Comparison of ENCODE assay signal across 21 cellular contexts in the genomic region with DNA sequence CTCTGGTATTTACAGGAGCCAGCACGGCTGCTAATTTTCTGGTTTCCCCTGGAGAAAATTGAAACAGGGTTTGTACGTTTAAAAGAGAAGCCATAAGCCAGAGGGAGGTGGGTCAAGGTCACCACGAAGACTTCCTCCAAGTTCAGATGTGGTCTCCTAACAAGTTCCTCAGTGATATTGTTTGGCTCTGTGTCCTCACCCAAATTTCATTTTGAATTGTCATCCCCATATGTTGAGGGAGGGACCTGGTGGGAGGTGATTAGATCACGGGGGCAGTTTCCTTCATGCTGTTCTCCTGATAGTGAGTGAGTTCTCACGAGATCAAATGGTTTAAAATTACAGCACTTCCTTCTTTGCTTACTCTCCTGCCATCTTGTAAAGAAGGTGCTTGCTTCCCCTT.
"Had no signal": no experiment of that assay in that cellular context is flagged by ENCODE, and none has a peak within 500 bp of the region (broad histone marks: within the 10 kb centered on the region; RNA-seq: fewer than 3 reads in every experiment).

No MANE protein-coding gene starts in this region.

- H3K9me3 Mint-ChIP-seq: activated naive CD4-positive, alpha-beta T cell treated with anti-CD3 and anti-CD28 coated beads, Interleukin-2, amount 50 U/mL, for 24 hours; activated T-helper 2 cell treated with anti-CD3 and anti-CD28 coated beads, Interferon-gamma antibody, Interleukin-2, Interleukin-4, amounts not matched to agents 10 μg/mL and 5 μg/mL and 100 μg/mL, durations not matched to agents 14 hours and 24 hours and 36 hours; nephron had no signal

- H3K27ac Mint-ChIP-seq: activated CD4-positive, alpha-beta T cell treated with anti-CD3 and anti-CD28 coated beads for 36 hours; activated CD8-positive, alpha-beta memory T cell treated with anti-CD3 and anti-CD28 coated beads, Interleukin-2, amount 10 ng/mL, durations not matched to agents 7 days and 5 days; activated CD8-positive, alpha-beta T cell treated with anti-CD3 and anti-CD28 coated beads, Interleukin-2, amount 10 ng/mL, durations not matched to agents 7 days and 5 days; activated naive CD4-positive, alpha-beta T cell treated with anti-CD3 and anti-CD28 coated beads, Interleukin-2, amount 50 U/mL, for 24 hours; activated naive CD8-positive, alpha-beta T cell treated with anti-CD3 and anti-CD28 coated beads, Interleukin-2, amount 50 U/mL, for 24 hours; activated T-helper 2 cell treated with anti-CD3 and anti-CD28 coated beads, Interferon-gamma antibody, Interleukin-2, Interleukin-4, amounts not matched to agents 10 μg/mL and 5 μg/mL and 100 μg/mL, durations not matched to agents 14 hours and 24 hours and 36 hours; nephron had no signal

- H3K27me3 Mint-ChIP-seq: activated CD4-positive, alpha-beta T cell treated with anti-CD3 and anti-CD28 coated beads for 36 hours; activated CD8-positive, alpha-beta memory T cell treated with anti-CD3 and anti-CD28 coated beads, Interleukin-2, amount 10 ng/mL, durations not matched to agents 7 days and 5 days had no signal

- H3K36me3 Mint-ChIP-seq: activated CD8-positive, alpha-beta memory T cell treated with anti-CD3 and anti-CD28 coated beads, Interleukin-2, amount 10 ng/mL, durations not matched to agents 7 days and 5 days; activated naive CD4-positive, alpha-beta T cell treated with anti-CD3 and anti-CD28 coated beads, Interleukin-2, amount 50 U/mL, for 24 hours had no signal

- H3K4me3 ChIP-seq: gastroesophageal sphincter, hepatocyte, right lobe of liver, testis had no signal

- H3K9me3 ChIP-seq: gastroesophageal sphincter, neutrophil, right lobe of liver, testis had no signal

- DNase-seq: activated CD4-positive, alpha-beta T cell treated with anti-CD3 and anti-CD28 coated beads for 36 hours; activated CD4-positive, CD25-positive, alpha-beta regulatory T cell; activated CD8-positive, alpha-beta memory T cell treated with anti-CD3 and anti-CD28 coated beads, Interleukin-2, amount 10 ng/mL, durations not matched to agents 7 days and 5 days; activated CD8-positive, alpha-beta T cell treated with anti-CD3 and anti-CD28 coated beads, Interleukin-2, amount 10 ng/mL, durations not matched to agents 7 days and 5 days; activated naive CD8-positive, alpha-beta T cell treated with anti-CD3 and anti-CD28 coated beads, Interleukin-2, amount 50 U/mL, for 24 hours; activated T-cell treated with anti-CD3 and anti-CD28 coated beads, Interleukin-2, amount 50 U/mL, for 48 hours; amygdala; central memory CD4-positive, alpha-beta T cell; islet precursor cell; left ventricle myocardium superior; right lobe of liver; stimulated activated CD4-positive, alpha-beta T cell treated with anti-CD3 and anti-CD28 coated beads, Interleukin-2, amount 100 ng/mL, for 48 hours; stimulated activated naive CD4-positive, alpha-beta T cell treated with Interleukin-2 at 50 U/mL for 16 hours; testis; trophoblast cell had no signal

- H3K4me3 Mint-ChIP-seq: activated CD4-positive, alpha-beta T cell treated with anti-CD3 and anti-CD28 coated beads for 36 hours; activated CD8-positive, alpha-beta memory T cell treated with anti-CD3 and anti-CD28 coated beads, Interleukin-2, amount 10 ng/mL, durations not matched to agents 7 days and 5 days; activated CD8-positive, alpha-beta T cell treated with anti-CD3 and anti-CD28 coated beads, Interleukin-2, amount 10 ng/mL, durations not matched to agents 7 days and 5 days; activated naive CD4-positive, alpha-beta T cell treated with anti-CD3 and anti-CD28 coated beads, Interleukin-2, amount 50 U/mL, for 24 hours; activated naive CD8-positive, alpha-beta T cell treated with anti-CD3 and anti-CD28 coated beads, Interleukin-2, amount 50 U/mL, for 24 hours; nephron had no signal

- H3K4me1 ChIP-seq: gastroesophageal sphincter, right lobe of liver, testis had no signal

- H3K4me1 Mint-ChIP-seq: activated CD4-positive, alpha-beta T cell treated with anti-CD3 and anti-CD28 coated beads for 36 hours; activated CD8-positive, alpha-beta memory T cell treated with anti-CD3 and anti-CD28 coated beads, Interleukin-2, amount 10 ng/mL, durations not matched to agents 7 days and 5 days; activated naive CD4-positive, alpha-beta T cell treated with anti-CD3 and anti-CD28 coated beads, Interleukin-2, amount 50 U/mL, for 24 hours; activated naive CD8-positive, alpha-beta T cell treated with anti-CD3 and anti-CD28 coated beads, Interleukin-2, amount 50 U/mL, for 24 hours; nephron had no signal

- H3K27me3 ChIP-seq: gastroesophageal sphincter, neutrophil, right lobe of liver, testis had no signal

- H2AFZ ChIP-seq: hepatocyte had no signal

- H3K79me2 ChIP-seq: hepatocyte had no signal

- H3K27ac ChIP-seq: gastroesophageal sphincter, hepatocyte, neutrophil, right lobe of liver, testis had no signal

- H3K36me3 ChIP-seq: gastroesophageal sphincter, neutrophil, right lobe of liver had no signal

- H3K4me2 ChIP-seq: hepatocyte had no signal

- ATAC-seq: activated CD4-positive, alpha-beta T cell treated with anti-CD3 and anti-CD28 coated beads for 36 hours; activated CD8-positive, alpha-beta memory T cell treated with anti-CD3 and anti-CD28 coated beads, Interleukin-2, amount 10 ng/mL, durations not matched to agents 7 days and 5 days; activated CD8-positive, alpha-beta T cell treated with anti-CD3 and anti-CD28 coated beads, Interleukin-2, amount 10 ng/mL, durations not matched to agents 7 days and 5 days; activated naive CD8-positive, alpha-beta T cell treated with anti-CD3 and anti-CD28 coated beads, Interleukin-2, amount 50 U/mL, for 24 hours; gastroesophageal sphincter; left ventricle myocardium superior; right lobe of liver had no signal
